In genomic region chr3:46909535-46910161, GRCh38 we compare ENCODE assay signal across 8 cellular contexts. TPM values are rescaled to one million over a fixed set of nuclear protein-coding genes. Genes with fewer than 3 reads are reported as not detected.
DNase-seq lines count a peak whose midpoint lies in the region; ATAC-seq and TF ChIP-seq lines count a peak whose summit lies in the region.

No MANE protein-coding gene starts in this region.

- no peak overlapping the region for H3K4me3 Mint-ChIP-seq in stimulated activated naive CD8-positive, alpha-beta T cell treated with anti-CD3 and anti-CD28 coated beads, Interleukin-15, Interleukin-2, amounts not matched to agents 100 ng/mL and 50 ng/mL, for 24 hours

- peaks cover 7% of the 10 kb centered on the region in 2 experiments for H3K4me1 ChIP-seq in neutrophil (ENCODE audit: control insufficient read depth in 1 of 2, insufficient read depth in 1 of 2, low read depth in 1 of 2, low read length in 1 of 2)

- H3K27ac Mint-ChIP-seq in stimulated activated naive CD8-positive, alpha-beta T cell treated with anti-CD3 and anti-CD28 coated beads, Interleukin-15, Interleukin-2, amounts not matched to agents 100 ng/mL and 50 ng/mL, for 24 hours: peak overlapping the region; percentile 17

- no peak overlapping the region for H3K27ac ChIP-seq in neutrophil

- H3K27me3 ChIP-seq in neutrophil: no peaks in the 10 kb centered on the region

- in situ Hi-C loops in KBM-7 (cut with MboI; ENCODE audit: low pct_unique_long_range_greater_than_20kb, low sequenced_read_pairs): loop anchor here (10.0 kb wide), 1 partner anchor 195 kb away; the partner anchor contains the start of gene PRSS50

- H3K9me3 ChIP-seq in neutrophil: no peaks in the 10 kb centered on the region

- DNase-seq in KBM-7 (peak; percentile 86), RPMI8226 (peak; percentile 82), activated T-helper 1 cell treated with Interleukin-2 at 50 U/mL for 16 hours (ENCODE audit: low read depth) (peak; percentile 56), fibroblast of the aortic adventitia (ENCODE audit: low read depth) (peak; percentile 78)

- H3K4me1 Mint-ChIP-seq in stimulated activated naive CD8-positive, alpha-beta T cell treated with anti-CD3 and anti-CD28 coated beads, Interleukin-15, Interleukin-2, amounts not matched to agents 100 ng/mL and 50 ng/mL, for 24 hours (ENCODE audit: low read depth): peaks cover 17% of the 10 kb centered on the region

- no peaks in the 10 kb centered on the region for H3K36me3 ChIP-seq in neutrophil

- H3K27me3 Mint-ChIP-seq in stimulated activated naive CD8-positive, alpha-beta T cell treated with anti-CD3 and anti-CD28 coated beads, Interleukin-15, Interleukin-2, amounts not matched to agents 100 ng/mL and 50 ng/mL, for 24 hours: no peaks in the 10 kb centered on the region

- TF ChIP-seq CTCF in GM12874 (IDR thresholded peaks at IDR 0.05; ENCODE audit: insufficient read depth, low read depth, low read length): peak; percentile 85
- peak; percentile 90 for TF ChIP-seq CTCF in fibroblast of the aortic adventitia (IDR thresholded peaks at IDR 0.05; ENCODE audit: insufficient read depth, low read length)
- TF ChIP-seq CTCF in neutrophil (IDR thresholded peaks at IDR 0.05): peak; percentile 65

- ATAC-seq in HG02970 (IDR thresholded peaks at IDR 0.05; ENCODE audit: low FRiP score, unreplicated experiment): no peak

- no peaks in the 10 kb centered on the region for H3K9me3 Mint-ChIP-seq in stimulated activated naive CD8-positive, alpha-beta T cell treated with anti-CD3 and anti-CD28 coated beads, Interleukin-15, Interleukin-2, amounts not matched to agents 100 ng/mL and 50 ng/mL, for 24 hours

- peaks cover 11% of the 10 kb centered on the region for H3K36me3 Mint-ChIP-seq in stimulated activated naive CD8-positive, alpha-beta T cell treated with anti-CD3 and anti-CD28 coated beads, Interleukin-15, Interleukin-2, amounts not matched to agents 100 ng/mL and 50 ng/mL, for 24 hours (ENCODE audit: low read depth)

- H3K4me3 ChIP-seq in fibroblast of the aortic adventitia (ENCODE audit: low read depth, low read length) (no peak overlapping the region), neutrophil (ENCODE audit: low read depth in 1 of 2, low read length in 1 of 2) (no peak overlapping the region)

RNA-seq across cellular contexts. Expression of gene PTH1R, which starts 32.1 kb away (rescaled TPM):
- total RNA-seq in fibroblast of the aortic adventitia (ENCODE audit: low replicate concordance): 0.16 TPM in 1 of 2 replicates, not detected in the other

RNA-seq across cellular contexts. Expression of gene MYL3, which starts 46.4 kb away (rescaled TPM):
- total RNA-seq in fibroblast of the aortic adventitia (ENCODE audit: low replicate concordance): not detected in 2 replicates
